In the genomic region with DNA sequence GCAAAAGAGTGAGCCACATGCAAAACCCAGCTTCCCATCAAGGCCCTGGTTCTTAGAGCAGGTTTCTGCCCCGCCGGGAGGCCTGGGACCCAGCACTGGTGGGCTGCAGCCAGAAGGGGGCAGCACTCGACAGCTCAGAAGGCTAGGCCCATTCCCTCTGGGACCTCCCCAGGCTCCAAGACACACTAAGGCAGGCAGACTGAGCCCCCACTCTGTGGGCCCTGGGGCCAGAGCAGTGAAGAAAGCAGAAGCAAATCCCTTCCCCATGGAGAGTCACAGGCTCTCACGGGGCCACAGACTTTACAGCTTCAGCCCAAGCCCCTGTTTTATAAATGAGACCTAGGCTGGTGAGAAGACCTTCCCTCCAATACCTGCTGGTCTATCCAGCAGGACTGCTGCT, we compare ENCODE assay signal across 8 cellular contexts.
A peak's percentile ranks its signal among the peaks of the same experiment; 100 is the strongest.
DNase-seq lines count a peak whose midpoint lies in the region; ATAC-seq, FAIRE-seq and TF ChIP-seq lines count a peak whose summit lies in the region.

No MANE protein-coding gene starts in this region.

- H3K27me3 ChIP-seq in keratinocyte (ENCODE audit: control insufficient read depth, extremely low read depth, insufficient read depth, low read length), result no peaks in the 10 kb centered on the region

- dilution Hi-C loops in keratinocyte (cut with MboI; ENCODE audit: extremely low pct_ligation_motif_present, low sequenced_read_pairs), result no loop called here

- no peaks in the 10 kb centered on the region for H3K9me3 ChIP-seq in keratinocyte (ENCODE audit: control insufficient read depth, low read depth, low read length)

- no peak overlapping the region for H3K27ac ChIP-seq in keratinocyte (ENCODE audit: control insufficient read depth, insufficient read depth, low read length)

- H3K9ac ChIP-seq in keratinocyte (ENCODE audit: control insufficient read depth, extremely low read depth, insufficient read depth, low read length), result no peak overlapping the region

- no peak overlapping the region for H3K4me3 ChIP-seq in keratinocyte (ENCODE audit: control insufficient read depth in 2 of 3, extremely low read depth in 1 of 3, insufficient read depth in 2 of 3, low read depth in 1 of 3, low read length in 3 of 3)

- H3K4me1 ChIP-seq in keratinocyte (ENCODE audit: control insufficient read depth, extremely low read depth, insufficient read depth, low read length), result no peaks in the 10 kb centered on the region

- H3K79me2 ChIP-seq in keratinocyte (ENCODE audit: control insufficient read depth, insufficient read depth, low read length), result no peaks in the 10 kb centered on the region

- peak; percentile 59 for DNase-seq in A172 (ENCODE audit: low spot score)
- DNase-seq in NCI-H146 (lab: John Stamatoyannopoulos, UW), result peak; percentile 49
- peak; percentile 85 for DNase-seq in UCSD-AML1 (lab: John Stamatoyannopoulos, UW; ENCODE audit: unreplicated experiment)
- DNase-seq in brain pericyte (ENCODE audit: low read depth, low spot score), result peak; percentile 50
- DNase-seq in keratinocyte (ENCODE audit: low read depth, low spot score), result no peak
- peak; percentile 58 for DNase-seq in stimulated activated CD4-positive, alpha-beta T cell treated with anti-CD3 and anti-CD28 coated beads, Interleukin-1b, Interleukin-23, amount 100 ng/mL, for 48 hours

- H3K36me3 ChIP-seq in keratinocyte (ENCODE audit: control insufficient read depth in 2 of 2, extremely low read depth in 1 of 2, insufficient read depth in 2 of 2, low read length in 2 of 2), result peaks cover 0 to 2% of the 10 kb centered on the region in 2 experiments

- no peak for FAIRE-seq in keratinocyte (lab: Jason Lieb, UNC)

- peak; percentile 86 to 97 (median 90) for TF ChIP-seq CTCF in keratinocyte (optimal IDR thresholded peaks at IDR 0.05 in 1 of 3, IDR thresholded peaks at IDR 0.05 in 1 of 3, conservative IDR thresholded peaks at IDR 0.05 in 1 of 3; ENCODE audit: extremely low read depth in 1 of 3, insufficient read depth in 2 of 3, low read length in 3 of 3)

- H3K4me2 ChIP-seq in keratinocyte (ENCODE audit: control insufficient read depth, extremely low read depth, insufficient read depth, low read depth, low read length), result no peak overlapping the region

- no peaks in the 10 kb centered on the region for H4K20me1 ChIP-seq in keratinocyte (ENCODE audit: control insufficient read depth, extremely low read depth, insufficient read depth, low read length)

- H3K9me1 ChIP-seq in keratinocyte (ENCODE audit: control insufficient read depth, extremely low read depth, insufficient read depth, low read length), result no peaks in the 10 kb centered on the region

- peak; percentile 75 for ATAC-seq in GM18499 (IDR thresholded peaks at IDR 0.05; ENCODE audit: insufficient read depth, unreplicated experiment)
- peak; percentile 75 for ATAC-seq in HG02870 (IDR thresholded peaks at IDR 0.05; ENCODE audit: unreplicated experiment)

- no peak overlapping the region for H2AFZ ChIP-seq in keratinocyte (ENCODE audit: control insufficient read depth, low read length)
